ENCODE assay signal across 8 cellular contexts in the genomic region with DNA sequence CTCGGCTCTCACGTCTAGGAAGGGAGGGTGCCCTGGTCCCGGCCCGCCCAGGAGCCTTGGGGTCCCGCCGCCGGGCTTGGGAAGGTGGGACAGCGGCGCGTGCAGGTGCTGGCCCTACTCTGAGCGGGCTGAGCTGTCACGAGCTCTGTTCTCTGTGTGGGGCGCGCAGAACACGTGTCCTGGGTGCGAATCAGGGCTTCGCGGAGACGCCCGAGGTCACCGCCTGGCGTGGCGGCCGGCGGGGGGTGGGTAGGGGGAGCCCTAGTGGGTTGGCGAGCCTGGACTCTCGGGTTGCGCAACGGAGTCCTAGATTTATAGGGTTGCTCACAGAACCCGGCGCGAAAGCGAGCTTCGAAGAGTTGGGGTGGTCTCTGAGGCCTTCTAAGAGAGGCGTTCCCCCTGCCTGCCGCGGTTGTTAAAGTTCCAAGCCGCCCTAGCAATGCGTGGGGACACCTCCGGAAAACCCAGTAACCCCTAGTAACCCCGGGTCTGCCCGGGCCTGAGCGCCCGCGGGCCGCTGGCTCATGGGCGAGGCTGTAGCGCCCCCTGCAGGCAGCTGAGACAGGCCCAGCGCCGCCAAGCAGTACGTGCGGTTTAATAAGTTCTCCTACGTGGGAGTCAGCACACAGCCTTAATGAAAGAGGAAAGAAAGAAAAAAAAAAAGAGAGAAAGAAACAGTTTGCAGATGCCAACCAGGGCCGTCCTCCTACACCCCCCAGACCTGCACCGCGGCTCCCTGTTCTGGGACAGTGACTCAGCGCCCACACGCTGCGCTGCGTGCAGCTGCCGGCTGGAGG. TPM values are rescaled to one million over a fixed set of nuclear protein-coding genes. Genes with fewer than 3 reads are reported as not detected.
A peak's percentile ranks its signal among the peaks of the same experiment; 100 is the strongest.
DNase-seq lines count a peak whose midpoint lies in the region; ATAC-seq, FAIRE-seq and TF ChIP-seq lines count a peak whose summit lies in the region.

No MANE protein-coding gene starts in this region.

- CTCF ChIA-PET in A549 (lab: Yijun Ruan, JAX): interaction anchor here (0.6 to 11.0 kb wide), 51 partner anchors 9 to 947 kb away, joined by 3 to 188 read pairs (median 4); a partner anchor contains a TSS

- H3K9me3 ChIP-seq in A549 (no peaks in the 10 kb centered on the region), left lung (no peaks in the 10 kb centered on the region)

- peak in 1 of 2 experiments; percentile 41; a peak in 2 of 5 replicates for TF ChIP-seq EP300 in A549 (IDR thresholded peaks at IDR 0.05)

- TF ChIP-seq RAD21 in A549 (conservative IDR thresholded peaks at IDR 0.05 in 1 of 2, IDR thresholded peaks at IDR 0.05 in 1 of 2): peak; percentile 88 to 98

- TF ChIP-seq POLR2A in A549 (IDR thresholded peaks at IDR 0.05; ENCODE audit: low read length): peak; percentile 54

- peaks cover 0 to 14% of the 10 kb centered on the region in 2 donors for H3K36me3 ChIP-seq in left lung

- peak overlapping the region; percentile 75 for H3K4me3 ChIP-seq in A549
- H3K4me3 ChIP-seq in coronary artery: peak overlapping the region; percentile 80
- peak overlapping the region; percentile 37 to 60 for H3K4me3 ChIP-seq in left lung

- FAIRE-seq in A549 (lab: Jason Lieb, UNC): no peak

- peak; percentile 99 for TF ChIP-seq CTCF in A549 (IDR thresholded peaks at IDR 0.05)
- TF ChIP-seq CTCF in coronary artery (IDR thresholded peaks at IDR 0.05): peak; percentile 98
- TF ChIP-seq CTCF in left lung (IDR thresholded peaks at IDR 0.05): peak; percentile 97 to 98

- POLR2A ChIA-PET in A549 (lab: Yijun Ruan, JAX): interaction anchor here (0.5 to 3.7 kb wide), 11 partner anchors 12 to 694 kb away, joined by 3 to 28 read pairs (median 4); no protein-coding TSS in a partner anchor

- H3K27me3 ChIP-seq in left lung: peaks cover 0 to 38% of the 10 kb centered on the region in 2 donors

- WGBS in A549 (ENCODE audit: missing lambda C conversion rate): under 1% methylated on average over 25 of the region's 61 CpGs

- intact Hi-C loops in left lung (cut with DNase I): loop anchor here (5.0 to 10.0 kb wide), 3 partner anchors 100 to 553 kb away; no protein-coding TSS in a partner anchor

- DNase-seq in A549 (ENCODE audit: low read depth in 1 of 2, low spot score in 1 of 2): peak; percentile 91 to 93
- DNase-seq in NCI-H226: peak; percentile 86
- peak; percentile 86 to 87 for DNase-seq in activated CD4-positive, alpha-beta T cell treated with anti-CD3 and anti-CD28 coated beads for 4 hours
- DNase-seq in coronary artery (ENCODE audit: low spot score): peak; percentile 86
- peak; percentile 88 to 96 for DNase-seq in left lung
- DNase-seq in stimulated activated CD4-positive, alpha-beta T cell treated with anti-CD3 and anti-CD28 coated beads, Interleukin-2, amount 100 ng/mL, for 4 hours (ENCODE audit: low read depth): peak; percentile 83

- H3K4me1 ChIP-seq in A549 (peaks cover 29% of the 10 kb centered on the region), left lung (peaks cover 27 to 65% of the 10 kb centered on the region in 2 donors)

- peak; percentile 45 to 61 for ATAC-seq in A549
- peak; percentile 49 for ATAC-seq in GM18499 (IDR thresholded peaks at IDR 0.05; ENCODE audit: insufficient read depth, unreplicated experiment)
- peak; percentile 67 for ATAC-seq in HG02973 (IDR thresholded peaks at IDR 0.05; ENCODE audit: unreplicated experiment)
- peak; percentile 66 for ATAC-seq in left lung

- H3K27ac ChIP-seq in A549 (peak overlapping the region; percentile 94), coronary artery (peak overlapping the region; percentile 51 to 57), left lung (peak overlapping the region; percentile 36 to 94)

- H3K4me2 ChIP-seq in A549: peak overlapping the region; percentile 92

TF ChIP-seq in A549, 52 proteins besides CTCF, POLR2A, EP300 and RAD21 (continues in another document):
- TF ChIP-seq EHMT2 (IDR thresholded peaks at IDR 0.05; ENCODE audit: low read depth): no peak
- TF ChIP-seq SMC3 (IDR thresholded peaks at IDR 0.05): peak; percentile 92
- peak; percentile 32 for TF ChIP-seq MYC (IDR thresholded peaks at IDR 0.05; ENCODE audit: borderline replicate concordance, low read length)
- TF ChIP-seq RCOR1 (IDR thresholded peaks at IDR 0.05; ENCODE audit: low read depth, low read length): no peak
- no peak for TF ChIP-seq ZSCAN20 (CRISPR knock-in tag; IDR thresholded peaks at IDR 0.05)
- no peak for TF ChIP-seq SREBF2 (IDR thresholded peaks at IDR 0.05)
- TF ChIP-seq KDM1A (IDR thresholded peaks at IDR 0.05; ENCODE audit: low read depth): no peak
- peak; percentile 13 for TF ChIP-seq CHD2 (IDR thresholded peaks at IDR 0.05; ENCODE audit: low read length, partially characterized antibody)
- 0 out of 2 replicates have a peak, but pooled peaks have one; percentile 49 for TF ChIP-seq HOXB13 (CRISPR knock-in tag; IDR thresholded peaks at IDR 0.05; ENCODE audit: low read depth)
- no peak; the same call in 1 of the 2 replicates for TF ChIP-seq RNF2 (IDR thresholded peaks at IDR 0.05; ENCODE audit: borderline replicate concordance, low read depth)
- TF ChIP-seq HDAC2 (IDR thresholded peaks at IDR 0.05): no peak
- peak; percentile 90 for TF ChIP-seq KDM5A (IDR thresholded peaks at IDR 0.05)
- TF ChIP-seq EHF (CRISPR knock-in tag; IDR thresholded peaks at IDR 0.05): no peak
- no peak for TF ChIP-seq HOXA7 (CRISPR knock-in tag; IDR thresholded peaks at IDR 0.05)
- TF ChIP-seq FOSB (CRISPR knock-in tag; IDR thresholded peaks at IDR 0.05): no peak
- no peak for TF ChIP-seq FOXS1 (CRISPR knock-in tag; IDR thresholded peaks at IDR 0.05)
- TF ChIP-seq CEBPB (IDR thresholded peaks at IDR 0.05): peak; percentile 96 to 97
- TF ChIP-seq, protein P1, sequence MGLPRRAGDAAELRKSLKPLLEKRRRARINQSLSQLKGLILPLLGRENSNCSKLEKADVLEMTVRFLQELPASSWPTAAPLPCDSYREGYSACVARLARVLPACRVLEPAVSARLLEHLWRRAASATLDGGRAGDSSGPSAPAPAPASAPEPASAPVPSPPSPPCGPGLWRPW (IDR thresholded peaks at IDR 0.05): no peak
- no peak for TF ChIP-seq MAZ (IDR thresholded peaks at IDR 0.05; ENCODE audit: borderline replicate concordance, low read depth, low read length)
- no peak for TF ChIP-seq PHF8 (IDR thresholded peaks at IDR 0.05; ENCODE audit: borderline replicate concordance, low read depth)
- peak; percentile 91 for TF ChIP-seq RFX5 (IDR thresholded peaks at IDR 0.05)
- TF ChIP-seq, protein P2, sequence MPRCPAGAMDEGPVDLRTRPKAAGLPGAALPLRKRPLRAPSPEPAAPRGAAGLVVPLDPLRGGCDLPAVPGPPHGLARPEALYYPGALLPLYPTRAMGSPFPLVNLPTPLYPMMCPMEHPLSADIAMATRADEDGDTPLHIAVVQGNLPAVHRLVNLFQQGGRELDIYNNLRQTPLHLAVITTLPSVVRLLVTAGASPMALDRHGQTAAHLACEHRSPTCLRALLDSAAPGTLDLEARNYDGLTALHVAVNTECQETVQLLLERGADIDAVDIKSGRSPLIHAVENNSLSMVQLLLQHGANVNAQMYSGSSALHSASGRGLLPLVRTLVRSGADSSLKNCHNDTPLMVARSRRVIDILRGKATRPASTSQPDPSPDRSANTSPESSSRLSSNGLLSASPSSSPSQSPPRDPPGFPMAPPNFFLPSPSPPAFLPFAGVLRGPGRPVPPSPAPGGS (IDR thresholded peaks at IDR 0.05): peak; percentile 70
- TF ChIP-seq JUN (IDR thresholded peaks at IDR 0.05): peak; percentile 27 to 97; a peak in 4 of 5 replicates
- TF ChIP-seq POLR2AphosphoS2 (conservative IDR thresholded peaks at IDR 0.05; ENCODE audit: low read length): peak; percentile 71
- TF ChIP-seq ZC3H11A (IDR thresholded peaks at IDR 0.05): no peak
- no peak for TF ChIP-seq NPAS2 (CRISPR knock-in tag; IDR thresholded peaks at IDR 0.05; ENCODE audit: borderline replicate concordance)
- peak; percentile 59; the same call in 1 of the 2 replicates for TF ChIP-seq FOSL2 (IDR thresholded peaks at IDR 0.05)
- peak; percentile 92 for TF ChIP-seq FOSL2 (CRISPR knock-in tag; IDR thresholded peaks at IDR 0.05)
- TF ChIP-seq ZNF302 (CRISPR knock-in tag; IDR thresholded peaks at IDR 0.05): no peak
- TF ChIP-seq ZFP36 (IDR thresholded peaks at IDR 0.05; ENCODE audit: borderline replicate concordance, partially characterized antibody): no peak
- peak; percentile 19; the same call in 1 of the 2 replicates for TF ChIP-seq TP53 (CRISPR knock-in tag; IDR thresholded peaks at IDR 0.05)
- TF ChIP-seq RARB (CRISPR knock-in tag; IDR thresholded peaks at IDR 0.05): 0 out of 2 replicates have a peak, but pooled peaks have one; percentile 53
- TF ChIP-seq, protein P3, sequence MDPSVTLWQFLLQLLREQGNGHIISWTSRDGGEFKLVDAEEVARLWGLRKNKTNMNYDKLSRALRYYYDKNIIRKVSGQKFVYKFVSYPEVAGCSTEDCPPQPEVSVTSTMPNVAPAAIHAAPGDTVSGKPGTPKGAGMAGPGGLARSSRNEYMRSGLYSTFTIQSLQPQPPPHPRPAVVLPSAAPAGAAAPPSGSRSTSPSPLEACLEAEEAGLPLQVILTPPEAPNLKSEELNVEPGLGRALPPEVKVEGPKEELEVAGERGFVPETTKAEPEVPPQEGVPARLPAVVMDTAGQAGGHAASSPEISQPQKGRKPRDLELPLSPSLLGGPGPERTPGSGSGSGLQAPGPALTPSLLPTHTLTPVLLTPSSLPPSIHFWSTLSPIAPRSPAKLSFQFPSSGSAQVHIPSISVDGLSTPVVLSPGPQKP (IDR thresholded peaks at IDR 0.05; ENCODE audit: low read depth, low read length): no peak
- peak; percentile 75 for TF ChIP-seq MAFK (IDR thresholded peaks at IDR 0.05; ENCODE audit: partially characterized antibody)
- peak; percentile 63; the same call in 1 of the 2 replicates for TF ChIP-seq BHLHE40 (IDR thresholded peaks at IDR 0.05; ENCODE audit: low read depth, low read length)

RNA-seq across cellular contexts. Expression of a gene that starts 2.7 kb away (rescaled TPM):
- polyA plus RNA-seq in A549 (2011; rRNA removed) (69.4 and 72.1 TPM in 2 replicates), A549 (2017; fragmentation: RNase III; extraction: RNeasy Plus Mini Kit Qiagen cat#74134 plus additional on column Dnase treatment) (65.8 to 91.3 TPM (median 66.3 TPM) in 3 replicates)
- 212 and 216 TPM in 2 replicates for polyA plus RNA-seq in A549 (2012; cell fraction: cytosol; rRNA removed)
- polyA plus RNA-seq in A549 (2012; cell fraction: nucleus; rRNA removed): 370 and 459 TPM in 2 replicates
- polyA minus RNA-seq in A549 (2011; rRNA and poly(A)+ RNA removed): 75.4 and 88.9 TPM in 2 replicates
- 10 to 100 TPM in 1 of 2 donors, 1 to 10 TPM in 1; 7.3 to 51.4 TPM for total RNA-seq in left lung

RNA-seq across cellular contexts. Expression of a gene that starts 13.6 kb away (rescaled TPM):
- polyA plus RNA-seq in A549 (2011; rRNA removed): 49.6 and 59.0 TPM in 2 replicates
- 12.9 and 14.6 TPM in 2 replicates for polyA plus RNA-seq in A549 (2012; cell fraction: cytosol; rRNA removed)
- polyA plus RNA-seq in A549 (2012; cell fraction: nucleus; rRNA removed): 15.8 and 20.3 TPM in 2 replicates
- 11.1 to 12.5 TPM (median 11.9 TPM) in 3 replicates for polyA plus RNA-seq in A549 (2017; fragmentation: RNase III; extraction: RNeasy Plus Mini Kit Qiagen cat#74134 plus additional on column Dnase treatment)
- polyA minus RNA-seq in A549 (2011; rRNA and poly(A)+ RNA removed): 62.9 and 71.0 TPM in 2 replicates
- total RNA-seq in left lung: 10 to 100 TPM; 25.7 to 34.0 TPM

Comparison
In these comparisons a context has a peak if more than half of its experiments do, and no peak if none do; other contexts are left out.
1. Peak in every context shown above with its lines: DNase-seq, ATAC-seq, H3K4me3 ChIP-seq and H3K27ac ChIP-seq.